In genomic region chrX:2727264-2727663, GRCh38 we compare ENCODE assay signal across 6 cellular contexts. TPM values are rescaled to one million over a fixed set of nuclear protein-coding genes. Genes with fewer than 3 reads are reported as not detected.
"Had no signal": no experiment of that assay in that cellular context is flagged by ENCODE, and none has a peak within 500 bp of the region (broad histone marks: within the 10 kb centered on the region; RNA-seq: fewer than 3 reads in every experiment).

No MANE protein-coding gene starts in this region.

RNA-seq across cellular contexts. Expression of gene XG, which starts 24.6 kb away (rescaled TPM):
- total RNA-seq: chondrocyte; lung microvascular endothelial cell; naive thymus-derived CD8-positive, alpha-beta T cell; neural crest cell; occipital lobe; stomach had no signal
- polyA plus RNA-seq: naive thymus-derived CD8-positive, alpha-beta T cell had no signal
